27 cellular contexts compared by ENCODE assay signal in genomic region chr3:155086041-155086440, GRCh38.
"Had no signal": no experiment of that assay in that cellular context is flagged by ENCODE, and none has a peak within 500 bp of the region (broad histone marks: within the 10 kb centered on the region; RNA-seq: fewer than 3 reads in every experiment).

No MANE protein-coding gene starts in this region.

- H3K4me1 ChIP-seq: breast epithelium, esophagus muscularis mucosa, gastroesophageal sphincter, left ventricle myocardium inferior, thyroid gland, upper lobe of left lung, vagina had no signal

- H3K27me3 ChIP-seq: breast epithelium, gastroesophageal sphincter, right lobe of liver, thyroid gland, upper lobe of left lung, vagina had no signal

- H3K9me3 ChIP-seq: breast epithelium, esophagus muscularis mucosa, gastroesophageal sphincter, left ventricle myocardium inferior, right lobe of liver, thyroid gland, upper lobe of left lung, vagina had no signal

- H3K27ac ChIP-seq: breast epithelium, esophagus muscularis mucosa, gastroesophageal sphincter, hepatocyte, left ventricle myocardium inferior, right lobe of liver, thyroid gland, upper lobe of left lung, vagina, WERI-Rb-1 had no signal

- DNase-seq: activated CD4-positive, alpha-beta memory T cell treated with anti-CD3 and anti-CD28 coated beads for 36 hours; activated CD4-positive, alpha-beta T cell treated with anti-CD3 and anti-CD28 coated beads, Interleukin-2, amount 10 ng/mL, durations not matched to agents 24 days and 14 days; activated CD4-positive, CD25-positive, alpha-beta regulatory T cell treated with anti-CD3 and anti-CD28 coated beads, Interleukin-2, amount 50 U/mL, for 72 hours; activated CD8-positive, alpha-beta memory T cell treated with anti-CD3 and anti-CD28 coated beads, Interleukin-2, amount 50 U/mL, for 4 hours; activated gamma-delta T cell; activated naive CD4-positive, alpha-beta T cell treated with anti-CD3 and anti-CD28 coated beads, Interleukin-2, amount 10 ng/mL, durations not matched to agents 7 days and 5 days; activated naive CD8-positive, alpha-beta T cell treated with anti-CD3 and anti-CD28 coated beads, Interleukin-2, amount 10 ng/mL, durations not matched to agents 7 days and 5 days; activated T-cell treated with anti-CD3 and anti-CD28 coated beads, Interleukin-2, amount 50 U/mL, for 1 hour; amygdala; central memory CD4-positive, alpha-beta T cell; effector CD4-positive, alpha-beta T cell; islet precursor cell; left ventricle myocardium inferior; right lobe of liver; small intestine; stimulated activated CD4-positive, alpha-beta T cell treated with anti-CD3 and anti-CD28 coated beads, Interleukin-4, amount 100 ng/mL, for 24 hours; substantia nigra; T-helper 9 cell; thyroid gland; upper lobe of left lung; WERI-Rb-1 had no signal

- H3K36me3 ChIP-seq: breast epithelium, esophagus muscularis mucosa, gastroesophageal sphincter, left ventricle myocardium inferior, thyroid gland, upper lobe of left lung, vagina, WERI-Rb-1 had no signal

- H3K4me3 ChIP-seq: breast epithelium, esophagus muscularis mucosa, gastroesophageal sphincter, hepatocyte, left ventricle myocardium inferior, lung, right lobe of liver, thyroid gland, upper lobe of left lung, vagina had no signal

- H2AFZ ChIP-seq: hepatocyte had no signal

- H3K4me2 ChIP-seq: hepatocyte had no signal
